1 cellular context compared by ENCODE assay signal in genomic region chr11:121650520-121651266, GRCh38.
TF ChIP-seq lines count a peak whose summit lies in the region.

No MANE protein-coding gene starts in this region.

TF ChIP-seq in IMR-90, 13 proteins besides CTCF, POLR2A, EP300 and RAD21 (continued from another document):
- no peak for TF ChIP-seq NFE2L2 (IDR thresholded peaks at IDR 0.05; ENCODE audit: low read depth, low read length)
- no peak for TF ChIP-seq ELK1 (IDR thresholded peaks at IDR 0.05; ENCODE audit: borderline replicate concordance, low read depth, low read length)
- TF ChIP-seq MAZ (IDR thresholded peaks at IDR 0.05; ENCODE audit: borderline replicate concordance, low read depth, low read length), result no peak
